Comparison of ENCODE assay signal across 29 cellular contexts in the genomic region with DNA sequence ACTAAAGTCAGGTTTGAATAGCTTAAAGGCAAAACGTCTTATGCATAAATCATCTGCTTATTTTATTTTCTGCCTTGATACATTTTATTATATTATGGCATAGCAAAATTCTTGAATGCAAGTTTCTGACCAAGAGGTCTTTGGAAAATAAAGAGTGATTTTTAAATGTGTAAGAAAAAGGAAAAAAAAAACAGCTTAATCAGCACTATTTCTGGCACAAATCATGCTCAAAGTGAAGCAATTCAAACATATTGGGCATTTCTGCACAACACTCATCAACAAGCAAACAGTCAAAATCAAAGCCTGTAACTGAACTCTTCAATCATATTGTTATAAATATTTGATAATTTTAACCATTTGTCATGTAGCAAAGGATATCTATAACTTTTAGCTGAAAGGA.
"Had no signal": no experiment of that assay in that cellular context is flagged by ENCODE, and none has a peak within 500 bp of the region (broad histone marks: within the 10 kb centered on the region; RNA-seq: fewer than 3 reads in every experiment).

No MANE protein-coding gene starts in this region.

- DNase-seq: activated CD4-positive, alpha-beta memory T cell treated with anti-CD3 and anti-CD28 coated beads, Interleukin-2, amount 10 ng/mL, durations not matched to agents 7 days and 5 days; activated CD4-positive, alpha-beta T cell treated with anti-CD3 and anti-CD28 coated beads for 1 hour; activated CD4-positive, alpha-beta T cell treated with anti-CD3 and anti-CD28 coated beads, Interleukin-2, amount 10 ng/mL, durations not matched to agents 7 days and 5 days; activated CD8-positive, alpha-beta memory T cell treated with anti-CD3 and anti-CD28 coated beads, Interleukin-2, amount 50 U/mL, for 48 hours; activated gamma-delta T cell treated with Interleukin-2 at 50 U/mL for 16 hours; activated naive CD4-positive, alpha-beta T cell treated with anti-CD3 and anti-CD28 coated beads, Interleukin-2, amount 50 U/mL, for 16 hours; activated T-cell treated with anti-CD3 and anti-CD28 coated beads, Interleukin-2, amount 50 U/mL, for 24 hours; amygdala; cortex of kidney; effector memory CD8-positive, alpha-beta T cell; heart left ventricle; hypothalamus; immature natural killer cell; kidney; midbrain; naive thymus-derived CD4-positive, alpha-beta T cell; nucleus accumbens; psoas muscle; stimulated activated CD4-positive, alpha-beta T cell treated with anti-CD3 and anti-CD28 coated beads, Interleukin-15, amount 100 ng/mL, for 24 hours; stimulated activated CD4-positive, alpha-beta T cell treated with anti-CD3 and anti-CD28 coated beads, Interleukin-2, amount 100 ng/mL, for 24 hours; stimulated activated naive B cell treated with anti-CD40 and anti-IgM and Interleukin-4, amounts not matched to agents 10 μg/mL and 1 μg/mL and 100 μg/mL, for 72 hours; stomach; T-helper 2 cell; thyroid gland; upper lobe of left lung had no signal

- FAIRE-seq: endothelial cell of umbilical vein had no signal

- H3K27me3 ChIP-seq: heart left ventricle, stomach, thyroid gland, upper lobe of left lung, vagina had no signal

- H3K79me2 ChIP-seq: parathyroid adenoma had no signal

- H2AFZ ChIP-seq: parathyroid adenoma had no signal

- H3K27ac ChIP-seq: heart left ventricle, parathyroid adenoma, psoas muscle, stomach, thyroid gland, upper lobe of left lung, vagina had no signal

- ATAC-seq: effector memory CD8-positive, alpha-beta T cell; heart left ventricle; psoas muscle; stimulated activated naive B cell treated with anti-CD40 and anti-IgM and Interleukin-4, amounts not matched to agents 10 μg/mL and 1 μg/mL and 100 μg/mL, for 72 hours; WTC11 had no signal

- H3K36me3 ChIP-seq: heart left ventricle, stomach, thyroid gland, upper lobe of left lung, vagina had no signal

- H3K4me3 ChIP-seq: heart left ventricle, psoas muscle, stomach, thyroid gland, upper lobe of left lung, vagina had no signal

- H3K9me3 ChIP-seq: heart left ventricle, psoas muscle, stomach, thyroid gland, upper lobe of left lung, vagina had no signal

- H3K9ac ChIP-seq: parathyroid adenoma had no signal

- H3K4me1 ChIP-seq: parathyroid adenoma, psoas muscle, vagina had no signal
